13 cellular contexts compared by ENCODE assay signal in the genomic region with DNA sequence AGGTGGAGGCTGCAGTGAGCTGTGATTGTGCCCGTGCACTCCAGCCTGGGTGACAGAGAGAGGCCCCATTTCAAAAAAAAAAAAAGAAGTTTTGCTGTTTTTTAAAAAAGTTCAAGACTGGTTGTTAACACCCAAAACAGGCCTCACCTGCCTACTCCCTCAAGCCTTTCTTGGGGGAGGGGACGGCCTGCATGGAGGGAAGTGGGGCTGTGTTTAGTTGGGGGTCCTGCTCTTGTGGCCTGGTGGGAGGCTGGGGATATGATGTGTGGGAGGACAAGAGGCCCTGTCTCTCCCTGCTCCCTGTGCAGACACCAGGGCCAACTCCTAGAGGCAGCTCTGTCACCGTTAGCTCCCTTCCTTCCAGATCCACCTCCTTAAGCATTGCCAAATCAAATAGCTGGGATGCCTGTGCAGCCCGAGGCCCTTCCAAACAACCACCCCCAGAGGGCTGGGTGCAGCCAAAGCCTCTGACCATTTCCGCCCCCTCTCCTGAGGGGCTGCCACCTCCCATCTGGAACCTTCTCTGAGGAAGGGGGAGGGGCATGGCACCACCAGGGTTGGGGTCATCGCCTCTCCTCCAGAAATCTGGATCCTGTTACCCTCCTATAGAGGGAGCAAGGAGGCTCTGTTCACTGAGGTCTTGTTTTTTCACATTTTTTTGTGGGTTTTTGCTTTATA. TPM values are rescaled to one million over a fixed set of nuclear protein-coding genes. Genes with fewer than 3 reads are reported as not detected.
A peak's percentile ranks its signal among the peaks of the same experiment; 100 is the strongest.
DNase-seq lines count a peak whose midpoint lies in the region; ATAC-seq, FAIRE-seq and TF ChIP-seq lines count a peak whose summit lies in the region.
"Had no signal": no experiment of that assay in that cellular context is flagged by ENCODE, and none has a peak within 500 bp of the region (broad histone marks: within the 10 kb centered on the region; RNA-seq: fewer than 3 reads in every experiment).

No MANE protein-coding gene starts in this region.

- no peaks in the 10 kb centered on the region for H3K36me3 ChIP-seq in HUES6 (ENCODE audit: control insufficient read depth, insufficient read depth, low read length)
- no peaks in the 10 kb centered on the region for H3K36me3 ChIP-seq in testis (ENCODE audit: low read depth, missing control alignments)
- no peaks in the 10 kb centered on the region for H3K36me3 ChIP-seq in CD8-positive, alpha-beta T cell (ENCODE audit: insufficient read depth, low read length)

- no peak for ATAC-seq in CD8-positive, alpha-beta T cell

- no peaks in the 10 kb centered on the region for H3K9me3 Mint-ChIP-seq in dendritic cell treated with granulocyte-macrophage colony-stimulating factor and Interleukin-4, amounts not matched to agents 40 ng/mL and 50 ng/mL, for 4 days
- no peaks in the 10 kb centered on the region for H3K9me3 Mint-ChIP-seq in CD8-positive, alpha-beta T cell
- H3K9me3 Mint-ChIP-seq: IgD-negative memory B cell had no signal

- peak in 2 of 3 experiments; percentile 12 to 14 for TF ChIP-seq CTCF in testis (IDR thresholded peaks at IDR 0.05)
- TF ChIP-seq CTCF in CD8-positive, alpha-beta T cell (IDR thresholded peaks at IDR 0.05): no peak

- CTCF ChIA-PET in CD8-positive, alpha-beta T cell (lab: Charles Lee): no interaction called here

- POLR2A ChIA-PET in CD8-positive, alpha-beta T cell (lab: Charles Lee): no interaction called here

- intact Hi-C loops in dendritic cell treated with granulocyte-macrophage colony-stimulating factor and Interleukin-4, amounts not matched to agents 40 ng/mL and 50 ng/mL, for 4 days (cut with micrococcal nuclease): loop anchor here (5.0 kb wide), 1 partner anchor 42 kb away; a partner anchor contains a TSS
- intact Hi-C loops in testis (cut with DNase I; ENCODE audit: low total_unique reads): loop anchor here (10.0 kb wide), 1 partner anchor 75 kb away; no protein-coding TSS in a partner anchor
- intact Hi-C loops in CD8-positive, alpha-beta T cell (cut with DNase I, micrococcal nuclease): no loop called here

- H3K4me1 ChIP-seq in HUES6 (ENCODE audit: control insufficient read depth, insufficient read depth, low read length): peaks cover 42% of the 10 kb centered on the region
- peaks cover 47% of the 10 kb centered on the region for H3K4me1 ChIP-seq in testis
- H3K4me1 ChIP-seq in CD8-positive, alpha-beta T cell (ENCODE audit: insufficient read depth, low read length): no peaks in the 10 kb centered on the region

- peaks cover 57% of the 10 kb centered on the region for H3K4me1 Mint-ChIP-seq in dendritic cell treated with granulocyte-macrophage colony-stimulating factor and Interleukin-4, amounts not matched to agents 40 ng/mL and 50 ng/mL, for 4 days (ENCODE audit: low read depth)
- peaks cover 2% of the 10 kb centered on the region for H3K4me1 Mint-ChIP-seq in CD8-positive, alpha-beta T cell (ENCODE audit: low read depth)
- H3K4me1 Mint-ChIP-seq: IgD-negative memory B cell had no signal

- FAIRE-seq in urothelium cell line (lab: Jason Lieb, UNC): no peak

- DNase-seq in kidney glomerular epithelial cell (lab: John Stamatoyannopoulos, UW): peak; percentile 84
- DNase-seq in testis: no peak
- DNase-seq in urothelium cell line (ENCODE audit: low spot score): no peak
- no peak for DNase-seq in CD8-positive, alpha-beta T cell
- no peak for DNase-seq in RKO (ENCODE audit: low spot score)
- no peak for DNase-seq in activated T-cell treated with anti-CD3 and anti-CD28 coated beads for 4 hours
- DNase-seq: activated CD8-positive, alpha-beta memory T cell treated with anti-CD3 and anti-CD28 coated beads, Interleukin-2, amount 50 U/mL, for 4 hours; retina had no signal

- no peaks in the 10 kb centered on the region for H3K36me3 Mint-ChIP-seq in dendritic cell treated with granulocyte-macrophage colony-stimulating factor and Interleukin-4, amounts not matched to agents 40 ng/mL and 50 ng/mL, for 4 days (ENCODE audit: low read depth)
- no peaks in the 10 kb centered on the region for H3K36me3 Mint-ChIP-seq in CD8-positive, alpha-beta T cell

- H3K27ac ChIP-seq in HUES6 (ENCODE audit: low read depth, low read length) (no peak overlapping the region), testis (peak overlapping the region; percentile 39 to 91)
- no peak overlapping the region for H3K27ac ChIP-seq in CD8-positive, alpha-beta T cell (ENCODE audit: low read depth, low read length)

- no peaks in the 10 kb centered on the region for H3K27me3 Mint-ChIP-seq in dendritic cell treated with granulocyte-macrophage colony-stimulating factor and Interleukin-4, amounts not matched to agents 40 ng/mL and 50 ng/mL, for 4 days
- no peaks in the 10 kb centered on the region for H3K27me3 Mint-ChIP-seq in CD8-positive, alpha-beta T cell (ENCODE audit: low read depth)
- H3K27me3 Mint-ChIP-seq: IgD-negative memory B cell had no signal

- H3K4me3 ChIP-seq in HUES6 (ENCODE audit: low read depth, low read length) (no peak overlapping the region), testis (no peak overlapping the region)
- no peak overlapping the region for H3K4me3 ChIP-seq in CD8-positive, alpha-beta T cell (ENCODE audit: low read depth, low read length)

- H3K27me3 ChIP-seq in HUES6 (ENCODE audit: control insufficient read depth, insufficient read depth, low read length) (no peaks in the 10 kb centered on the region), testis (no peaks in the 10 kb centered on the region)
- H3K27me3 ChIP-seq in CD8-positive, alpha-beta T cell (ENCODE audit: insufficient read depth, low read length): no peaks in the 10 kb centered on the region

- H3K9me3 ChIP-seq in HUES6 (ENCODE audit: control insufficient read depth, insufficient read depth, low read depth, low read length) (no peaks in the 10 kb centered on the region), testis (no peaks in the 10 kb centered on the region)
- H3K9me3 ChIP-seq in CD8-positive, alpha-beta T cell (ENCODE audit: low read length): no peaks in the 10 kb centered on the region

- 28 to 38% methylated on average over 5 to 6 of the region's 6 CpGs for WGBS in testis, 2 donors

- no peak overlapping the region for H3K4me3 Mint-ChIP-seq in dendritic cell treated with granulocyte-macrophage colony-stimulating factor and Interleukin-4, amounts not matched to agents 40 ng/mL and 50 ng/mL, for 4 days
- H3K4me3 Mint-ChIP-seq in CD8-positive, alpha-beta T cell: no peak overlapping the region
- H3K4me3 Mint-ChIP-seq: IgD-negative memory B cell had no signal

- no peak for TF ChIP-seq POLR2A in testis (IDR thresholded peaks at IDR 0.05)

- H3K27ac Mint-ChIP-seq in dendritic cell treated with granulocyte-macrophage colony-stimulating factor and Interleukin-4, amounts not matched to agents 40 ng/mL and 50 ng/mL, for 4 days: peak overlapping the region; percentile 72
- no peak overlapping the region for H3K27ac Mint-ChIP-seq in CD8-positive, alpha-beta T cell
- H3K27ac Mint-ChIP-seq: IgD-negative memory B cell had no signal

- H3K9ac ChIP-seq in HUES6 (ENCODE audit: low read length): peak overlapping the region; percentile 45

RNA-seq across cellular contexts. Expression of a gene that starts 32.9 kb away (rescaled TPM):
- total RNA-seq in testis: 1 to 10 TPM in 1 of 2 donors, under 1 TPM in 1; 0.43 to 1.9 TPM
- polyA plus RNA-seq in testis (ENCODE audit: insufficient read depth, low read depth, low replicate concordance): 3.5 TPM
- total RNA-seq in CD8-positive, alpha-beta T cell: not detected
- total RNA-seq: glomerular endothelial cell had no signal
- polyA plus RNA-seq: IgD-negative memory B cell had no signal

RNA-seq across cellular contexts. Expression of a gene that starts 40.9 kb away (rescaled TPM):
- total RNA-seq in testis: 100 to 1,000 TPM; 111 to 143 TPM
- polyA plus RNA-seq in testis (ENCODE audit: insufficient read depth, low read depth, low replicate concordance): 74.1 TPM
- total RNA-seq in CD8-positive, alpha-beta T cell: 1 to 10 TPM in 1 of 2 experiments, under 1 TPM in 1; 0.58 to 1.1 TPM

RNA-seq across cellular contexts. Expression of a gene that starts 41.4 kb away (rescaled TPM):
- 100 to 1,000 TPM; 206 to 253 TPM for total RNA-seq in testis
- polyA plus RNA-seq in testis (ENCODE audit: insufficient read depth, low read depth, low replicate concordance): 109 TPM
- 10 to 100 TPM; 48.4 to 49.5 TPM for total RNA-seq in CD8-positive, alpha-beta T cell

RNA-seq across cellular contexts. Expression of a gene that starts 44.5 kb away (rescaled TPM):
- total RNA-seq in testis: under 1 TPM; 0.25 to 0.55 TPM
- polyA plus RNA-seq in testis (ENCODE audit: insufficient read depth, low read depth, low replicate concordance): 1.5 TPM
- not detected for total RNA-seq in CD8-positive, alpha-beta T cell
- polyA plus RNA-seq: IgD-negative memory B cell had no signal

RNA-seq across cellular contexts. Expression of a gene that starts 49.9 kb away (rescaled TPM):
- total RNA-seq in testis: 100 to 1,000 TPM; 108 to 373 TPM
- 304 TPM for polyA plus RNA-seq in testis (ENCODE audit: insufficient read depth, low read depth, low replicate concordance)
- not detected for total RNA-seq in CD8-positive, alpha-beta T cell
- total RNA-seq: glomerular endothelial cell had no signal
- polyA plus RNA-seq: IgD-negative memory B cell, thymus had no signal

Comparison
In these comparisons a context has a peak if more than half of its experiments do, and no peak if none do; other contexts are left out.
1. H3K27ac ChIP-seq: peak in testis (2 of 2); none in HUES6 (single experiment) and CD8-positive, alpha-beta T cell (single experiment).
2. RNA of a gene that starts 40.9 kb away (total RNA-seq): 111 to 143 TPM in testis; 0.58 to 1.1 TPM in CD8-positive, alpha-beta T cell; every median in the first group is over 10 times any median in the second.
3. RNA of a gene that starts 41.4 kb away (total RNA-seq): 206 to 253 TPM in testis; 48.4 to 49.5 TPM in CD8-positive, alpha-beta T cell; every median in the first group is over 4 times any median in the second.
4. intact Hi-C loops: an anchor here in dendritic cell treated with granulocyte-macrophage colony-stimulating factor and Interleukin-4, amounts not matched to agents 40 ng/mL and 50 ng/mL, for 4 days (5.0 kb wide) and testis (10.0 kb wide); none called in CD8-positive, alpha-beta T cell.